Comparison of ENCODE assay signal across 10 cellular contexts in genomic region chr6:3749390-3749978, GRCh38. TPM values are rescaled to one million over a fixed set of nuclear protein-coding genes. Genes with fewer than 3 reads are reported as not detected.
A peak's percentile ranks its signal among the peaks of the same experiment; 100 is the strongest.
DNase-seq lines count a peak whose midpoint lies in the region; ATAC-seq and TF ChIP-seq lines count a peak whose summit lies in the region.
"Had no signal": no experiment of that assay in that cellular context is flagged by ENCODE, and none has a peak within 500 bp of the region (broad histone marks: within the 10 kb centered on the region; RNA-seq: fewer than 3 reads in every experiment).

No MANE protein-coding gene starts in this region.

- H3K4me3 Mint-ChIP-seq in activated CD4-positive, alpha-beta memory T cell treated with anti-CD3 and anti-CD28 coated beads, Interleukin-2, amount 10 ng/mL, durations not matched to agents 7 days and 5 days, result peak overlapping the region; percentile 13

- no peak overlapping the region; the same call in 1 of the 2 replicates for H3K27ac ChIP-seq in HCT116 (ENCODE audit: low read depth, low read length)
- H3K27ac ChIP-seq: cardiac muscle cell had no signal

- intact Hi-C loops in HCT116 (cut with micrococcal nuclease), result loop anchor here (10.0 kb wide), 1 partner anchor 465 kb away; no protein-coding TSS in a partner anchor

- H3K9me3 Mint-ChIP-seq in activated CD4-positive, alpha-beta memory T cell treated with anti-CD3 and anti-CD28 coated beads, Interleukin-2, amount 10 ng/mL, durations not matched to agents 7 days and 5 days, result no peaks in the 10 kb centered on the region

- H3K36me3 ChIP-seq in HCT116 (ENCODE audit: control insufficient read depth in 1 of 2, insufficient read depth in 2 of 2, low read length in 2 of 2) (no peaks in the 10 kb centered on the region), iPS-15b (ENCODE audit: control insufficient read depth, insufficient read depth, low read length) (no peaks in the 10 kb centered on the region), skeletal muscle satellite cell (ENCODE audit: insufficient read depth, low read length) (peaks cover 45% of the 10 kb centered on the region)
- H3K36me3 ChIP-seq: cardiac muscle cell had no signal

- no peak for TF ChIP-seq POLR2A in HCT116 (IDR thresholded peaks at IDR 0.05; ENCODE audit: borderline replicate concordance, extremely low read depth, insufficient read depth, insufficient read length)

- no peak for TF ChIP-seq CTCF in HCT116 (IDR thresholded peaks at IDR 0.05 in 2 of 3, conservative IDR thresholded peaks at IDR 0.05 in 1 of 3; ENCODE audit: borderline replicate concordance in 1 of 3, insufficient read depth in 1 of 3, low read depth in 2 of 3, low read length in 2 of 3)

- POLR2A ChIA-PET in HCT116 (lab: Charles Lee), result interaction anchor here (0.8 kb wide), 1 partner anchor 77 kb away, joined by 5 read pairs; no protein-coding TSS in a partner anchor
- POLR2A ChIA-PET in activated CD4-positive, alpha-beta memory T cell treated with anti-CD3 and anti-CD28 coated beads, Interleukin-2, amount 10 ng/mL, durations not matched to agents 7 days and 5 days (lab: Charles Lee), result no interaction called here

- BruUV-seq in HCT116 (replicated peaks; lab: Mats Ljungman, UMichigan), result TSS peak; percentile 42

- H3K79me2 ChIP-seq in HCT116 (ENCODE audit: insufficient read depth, low read length), result peaks cover 11% of the 10 kb centered on the region; the same call in 1 of the 2 replicates

- no peak for TF ChIP-seq RAD21 in HCT116 (IDR thresholded peaks at IDR 0.05; ENCODE audit: low read depth)

- H3K36me3 Mint-ChIP-seq in activated CD4-positive, alpha-beta memory T cell treated with anti-CD3 and anti-CD28 coated beads, Interleukin-2, amount 10 ng/mL, durations not matched to agents 7 days and 5 days (ENCODE audit: low read depth), result no peaks in the 10 kb centered on the region

- CTCF ChIA-PET in HCT116 (lab: Charles Lee), result interaction anchor here (0.9 to 3.0 kb wide), 9 partner anchors 71 to 272 kb away, joined by 3 to 31 read pairs (median 12); a partner anchor contains a TSS
- CTCF ChIA-PET in activated CD4-positive, alpha-beta memory T cell treated with anti-CD3 and anti-CD28 coated beads, Interleukin-2, amount 10 ng/mL, durations not matched to agents 7 days and 5 days (lab: Charles Lee), result interaction anchor here (0.5 to 3.1 kb wide), 10 partner anchors 100 to 247 kb away, joined by 3 to 29 read pairs (median 4); partner anchors contain the start of gene FAM50B

- no peak overlapping the region for H3K9ac ChIP-seq in HCT116 (ENCODE audit: low read length)
- no peak overlapping the region for H3K9ac ChIP-seq in iPS-15b (ENCODE audit: low read depth, low read length)
- peak overlapping the region; percentile 97 for H3K9ac ChIP-seq in skeletal muscle satellite cell (ENCODE audit: low read depth, low read length)

- no peak overlapping the region for H2AFZ ChIP-seq in HCT116 (ENCODE audit: low read depth, low read length, poor library complexity, severe bottlenecking)

- H3K27me3 ChIP-seq in HCT116 (ENCODE audit: insufficient read depth, low read length) (no peaks in the 10 kb centered on the region), iPS-15b (ENCODE audit: control insufficient read depth, insufficient read depth, low read length) (peaks cover 39% of the 10 kb centered on the region), skeletal muscle satellite cell (ENCODE audit: control insufficient read depth, insufficient read depth, low read length) (no peaks in the 10 kb centered on the region)

- RAD21 ChIA-PET in HCT116 (lab: Charles Lee; ENCODE audit: low non-redundant PET in 1 of 2, low total read pairs in 2 of 2, uncharacterized antibody in 2 of 2, unreplicated experiment in 2 of 2), result interaction anchor here (0.7 to 2.0 kb wide), 3 partner anchors 183 to 229 kb away, joined by 3 to 8 read pairs (median 7); no protein-coding TSS in a partner anchor

- no peaks in the 10 kb centered on the region for H3K9me3 ChIP-seq in HCT116 (ENCODE audit: control insufficient read depth in 1 of 2, insufficient read depth in 1 of 2, low read depth in 1 of 2, low read length in 2 of 2)
- no peaks in the 10 kb centered on the region for H3K9me3 ChIP-seq in iPS-15b (ENCODE audit: control insufficient read depth, insufficient read depth, low read length)
- no peaks in the 10 kb centered on the region for H3K9me3 ChIP-seq in skeletal muscle satellite cell (replicated peaks; ENCODE audit: low read length)

- no peaks in the 10 kb centered on the region for H4K20me1 ChIP-seq in HCT116 (ENCODE audit: insufficient read depth)

- DNase-seq in HCT116 (ENCODE audit: low read depth, low spot score), result no peak
- DNase-seq in activated CD4-positive, alpha-beta memory T cell treated with anti-CD3 and anti-CD28 coated beads, Interleukin-2, amount 10 ng/mL, durations not matched to agents 7 days and 5 days, result no peak
- DNase-seq in NAMALWA (ENCODE audit: low spot score), result no peak
- DNase-seq in pons (ENCODE audit: low spot score), result no peak
- no peak for DNase-seq in activated effector memory CD4-positive, alpha-beta T cell treated with anti-CD3 and anti-CD28 coated beads, Interleukin-2, amount 50 U/mL, for 16 hours
- DNase-seq: NCI-H510A had no signal

- H3K4me2 ChIP-seq in HCT116 (ENCODE audit: low read length) (peak overlapping the region; percentile 95), skeletal muscle satellite cell (ENCODE audit: low read length) (peak overlapping the region; percentile 93)

- H3K4me1 ChIP-seq in HCT116 (ENCODE audit: control insufficient read depth in 1 of 2, insufficient read depth in 2 of 2, low read length in 2 of 2) (peaks cover 12 to 50% of the 10 kb centered on the region in 2 experiments; a peak in 3 of 4 replicates), iPS-15b (ENCODE audit: control insufficient read depth, insufficient read depth, low read length) (peaks cover 7% of the 10 kb centered on the region), skeletal muscle satellite cell (ENCODE audit: control insufficient read depth, insufficient read depth, low read length) (peaks cover 48% of the 10 kb centered on the region)

- H3K27me3 Mint-ChIP-seq in activated CD4-positive, alpha-beta memory T cell treated with anti-CD3 and anti-CD28 coated beads, Interleukin-2, amount 10 ng/mL, durations not matched to agents 7 days and 5 days, result peaks cover 33% of the 10 kb centered on the region

- H3K27ac Mint-ChIP-seq in activated CD4-positive, alpha-beta memory T cell treated with anti-CD3 and anti-CD28 coated beads, Interleukin-2, amount 10 ng/mL, durations not matched to agents 7 days and 5 days, result no peak overlapping the region

- ATAC-seq in HCT116 (peak; percentile 21; the same call in 1 of the 2 replicates), HG03460 (IDR thresholded peaks at IDR 0.05; ENCODE audit: unreplicated experiment) (no peak)

- H3K4me3 ChIP-seq in HCT116 (replicated peaks in 1 of 2; ENCODE audit: low read depth in 1 of 2, low read length in 2 of 2), result no peak overlapping the region
- peak overlapping the region; percentile 49 for H3K4me3 ChIP-seq in iPS-15b (ENCODE audit: low read depth, low read length)
- H3K4me3 ChIP-seq in skeletal muscle satellite cell (ENCODE audit: low read length), result peak overlapping the region; percentile 94

- no peaks in the 10 kb centered on the region for H3K9me2 ChIP-seq in HCT116 (ENCODE audit: insufficient read depth)

- peaks cover 3% of the 10 kb centered on the region for H3K4me1 Mint-ChIP-seq in activated CD4-positive, alpha-beta memory T cell treated with anti-CD3 and anti-CD28 coated beads, Interleukin-2, amount 10 ng/mL, durations not matched to agents 7 days and 5 days

TF ChIP-seq in HCT116, 20 proteins besides CTCF, POLR2A, EP300 and RAD21:
- no peak for TF ChIP-seq JUND (IDR thresholded peaks at IDR 0.05)
- no peak for TF ChIP-seq EGR1 (IDR thresholded peaks at IDR 0.05; ENCODE audit: low read depth)
- no peak for TF ChIP-seq MAX (IDR thresholded peaks at IDR 0.05)
- TF ChIP-seq ELF1 (IDR thresholded peaks at IDR 0.05; ENCODE audit: borderline replicate concordance, low read depth), result no peak
- no peak for TF ChIP-seq FOSL1 (IDR thresholded peaks at IDR 0.05; ENCODE audit: low read depth)
- no peak for TF ChIP-seq ZFX (IDR thresholded peaks at IDR 0.05)
- TF ChIP-seq SIN3A (IDR thresholded peaks at IDR 0.05; ENCODE audit: low read depth), result no peak
- TF ChIP-seq ZBTB33 (IDR thresholded peaks at IDR 0.05; ENCODE audit: extremely low read depth, insufficient replicate concordance, low read length), result no peak
- no peak for TF ChIP-seq CBX3 (IDR thresholded peaks at IDR 0.05; ENCODE audit: low read depth)
- TF ChIP-seq EZH2 (IDR thresholded peaks at IDR 0.05), result no peak
- TF ChIP-seq YY1 (IDR thresholded peaks at IDR 0.05; ENCODE audit: extremely low read depth, insufficient replicate concordance, low read depth, low read length), result no peak

RNA-seq across cellular contexts. Expression of gene PXDC1, which starts 2.0 kb away (rescaled TPM):
- 6.3 TPM for total RNA-seq in HCT116 (2021; ENCODE audit: unreplicated experiment)
- polyA plus RNA-seq in HCT116 (2012), result 7.5 and 8.1 TPM in 2 replicates
- total RNA-seq in activated CD4-positive, alpha-beta memory T cell treated with anti-CD3 and anti-CD28 coated beads, Interleukin-2, amount 10 ng/mL, durations not matched to agents 7 days and 5 days, result 1 to 10 TPM; 1.1 to 1.4 TPM
- 31.2 and 33.6 TPM in 2 replicates for total RNA-seq in skeletal muscle satellite cell (2012; rRNA removed)

Comparison
In these comparisons a context has a peak if more than half of its experiments do, and no peak if none do; other contexts are left out.
1. H3K4me3 ChIP-seq: peak in iPS-15b (single experiment) and skeletal muscle satellite cell (single experiment); none in HCT116 (0 of 2).